In genomic region chr15:74410502-74410901, GRCh38 we compare ENCODE assay signal across 18 cellular contexts. TPM values are rescaled to one million over a fixed set of nuclear protein-coding genes. Genes with fewer than 3 reads are reported as not detected.
DNase-seq lines count a peak whose midpoint lies in the region; TF ChIP-seq lines count a peak whose summit lies in the region.
"Had no signal": no experiment of that assay in that cellular context is flagged by ENCODE, and none has a peak within 500 bp of the region (broad histone marks: within the 10 kb centered on the region; RNA-seq: fewer than 3 reads in every experiment).

No MANE protein-coding gene starts in this region.

- H3K9me3 Mint-ChIP-seq in activated T-cell treated with anti-CD3 and anti-CD28 coated beads, Interleukin-2, amount 50 U/mL, for 24 hours: no peaks in the 10 kb centered on the region
- H3K9me3 Mint-ChIP-seq in HFFc6: no peaks in the 10 kb centered on the region
- H3K9me3 Mint-ChIP-seq: CD4-positive, alpha-beta T cell; H9; IgD-negative memory B cell had no signal

- H2BK15ac ChIP-seq in neuronal stem cell (ENCODE audit: low read length): no peak overlapping the region

- H3K9me3 ChIP-seq in neuronal stem cell (replicated peaks in 1 of 2; ENCODE audit: control insufficient read depth in 2 of 2, insufficient read depth in 1 of 2, low read depth in 1 of 2, low read length in 2 of 2): no peaks in the 10 kb centered on the region
- H3K9me3 ChIP-seq: A549, Caco-2 had no signal

- peaks cover 39% of the 10 kb centered on the region for H3K4me1 Mint-ChIP-seq in activated T-cell treated with anti-CD3 and anti-CD28 coated beads, Interleukin-2, amount 50 U/mL, for 24 hours (ENCODE audit: low read depth)
- peaks cover 72% of the 10 kb centered on the region for H3K4me1 Mint-ChIP-seq in HFFc6 (ENCODE audit: low read depth)

- no peak overlapping the region for H3K14ac ChIP-seq in neuronal stem cell (ENCODE audit: low read length)

- H3K4me1 ChIP-seq in neuronal stem cell (ENCODE audit: control insufficient read depth in 2 of 2, insufficient read depth in 1 of 2, low read depth in 1 of 2, low read length in 2 of 2): peaks cover 15 to 17% of the 10 kb centered on the region in 2 donors
- H3K4me1 ChIP-seq: Caco-2 had no signal

- no peak overlapping the region for H3K9ac ChIP-seq in neuronal stem cell (ENCODE audit: low read depth, low read length, poor library complexity)

- no peaks in the 10 kb centered on the region for H3K27me3 ChIP-seq in neuronal stem cell (ENCODE audit: control insufficient read depth in 3 of 3, insufficient read depth in 3 of 3, low read depth in 1 of 3, low read length in 3 of 3)

- H3K27ac ChIP-seq in angular gyrus (ENCODE audit: low read depth, low read length) (peak overlapping the region; percentile 63), neuronal stem cell (replicated peaks; ENCODE audit: low read length) (no peak overlapping the region)
- H3K27ac ChIP-seq: 22Rv1, A549, C4-2B had no signal

- no peak overlapping the region for H2AFZ ChIP-seq in neuronal stem cell (ENCODE audit: low read length)

- WGBS in neuronal stem cell (ENCODE audit: extremely low coverage in 2 of 2, insufficient read length in 2 of 2, insufficient replicate concordance in 1 of 2), 2 donors: no CpG with 5 or more reads among the region's 18 CpGs

- H3K27ac Mint-ChIP-seq in activated T-cell treated with anti-CD3 and anti-CD28 coated beads, Interleukin-2, amount 50 U/mL, for 24 hours: peak overlapping the region; percentile 71
- H3K27ac Mint-ChIP-seq in HFFc6: peak overlapping the region; percentile 52; the same call in 1 of the 2 replicates
- H3K27ac Mint-ChIP-seq: CD4-positive, alpha-beta T cell; H9 had no signal

- H3K4ac ChIP-seq in neuronal stem cell (ENCODE audit: low read length): no peak overlapping the region

- H3K36me3 Mint-ChIP-seq in activated T-cell treated with anti-CD3 and anti-CD28 coated beads, Interleukin-2, amount 50 U/mL, for 24 hours (ENCODE audit: low read depth): peaks cover 76% of the 10 kb centered on the region
- H3K36me3 Mint-ChIP-seq in HFFc6 (ENCODE audit: low read depth): peaks cover 36% of the 10 kb centered on the region

- no peak overlapping the region for H2BK5ac ChIP-seq in neuronal stem cell (ENCODE audit: low read length)

- no peaks in the 10 kb centered on the region for H3K27me3 Mint-ChIP-seq in activated T-cell treated with anti-CD3 and anti-CD28 coated beads, Interleukin-2, amount 50 U/mL, for 24 hours
- peaks cover 7% of the 10 kb centered on the region for H3K27me3 Mint-ChIP-seq in HFFc6 (ENCODE audit: insufficient read depth)
- H3K27me3 Mint-ChIP-seq: CD4-positive, alpha-beta T cell; IgD-negative memory B cell had no signal

- no peak overlapping the region for H2BK120ac ChIP-seq in neuronal stem cell (ENCODE audit: low read depth, low read length)

- H4K91ac ChIP-seq in neuronal stem cell (ENCODE audit: low read depth, low read length, poor library complexity): no peak overlapping the region

- H4K8ac ChIP-seq in neuronal stem cell (ENCODE audit: low read depth, low read length): no peak overlapping the region

- no peak overlapping the region for H3K4me2 ChIP-seq in neuronal stem cell (ENCODE audit: insufficient read depth, low read length, poor library complexity, severe bottlenecking)
- H3K4me2 ChIP-seq: A549 had no signal

- TF ChIP-seq CTCF in HFFc6 (IDR thresholded peaks at IDR 0.05): no peak

- H3K4me3 ChIP-seq in neuronal stem cell (ENCODE audit: low read length in 2 of 2): no peak overlapping the region
- H3K4me3 ChIP-seq: A549 had no signal

- H2AK5ac ChIP-seq in neuronal stem cell (ENCODE audit: low read depth, low read length): no peak overlapping the region

- H3K23ac ChIP-seq in neuronal stem cell (ENCODE audit: low read depth, low read length, poor library complexity): peak overlapping the region; percentile 56

- no peaks in the 10 kb centered on the region for H3K79me1 ChIP-seq in neuronal stem cell (ENCODE audit: low read depth, low read length)

- no peak for DNase-seq in activated T-cell treated with anti-CD3 and anti-CD28 coated beads, Interleukin-2, amount 50 U/mL, for 24 hours
- no peak for DNase-seq in activated T-cell treated with anti-CD3 and anti-CD28 coated beads, Interleukin-2, amount 50 U/mL, for 48 hours
- no peak for DNase-seq in HFFc6
- no peak for DNase-seq in neuronal stem cell (ENCODE audit: low spot score)
- no peak for DNase-seq in NCI-H2227 treated with DMSO at 0.1 percent for 48 hours (lab: John Stamatoyannopoulos, UW)
- no peak for DNase-seq in HuH-7 (ENCODE audit: low spot score)
- no peak for DNase-seq in H4 (ENCODE audit: low spot score)
- DNase-seq: AML-193; Caco-2; CD4-positive, alpha-beta T cell; GOT3; H9 had no signal

- no peak overlapping the region for H3K18ac ChIP-seq in neuronal stem cell (ENCODE audit: low read length)

- no peak overlapping the region for H3K4me3 Mint-ChIP-seq in activated T-cell treated with anti-CD3 and anti-CD28 coated beads, Interleukin-2, amount 50 U/mL, for 24 hours
- no peak overlapping the region for H3K4me3 Mint-ChIP-seq in HFFc6
- H3K4me3 Mint-ChIP-seq: CD4-positive, alpha-beta T cell; H9; IgD-negative memory B cell had no signal

- peaks cover 3 to 9% of the 10 kb centered on the region in 2 donors for H3K36me3 ChIP-seq in neuronal stem cell (replicated peaks in 1 of 2; ENCODE audit: control insufficient read depth in 2 of 2, insufficient read depth in 2 of 2, low read length in 2 of 2)

- H2BK12ac ChIP-seq in neuronal stem cell (ENCODE audit: low read length): no peak overlapping the region

RNA-seq across cellular contexts. Expression of gene SEMA7A, which starts 23.3 kb away (rescaled TPM):
- 100 to 1,000 TPM; 115 to 196 (median 129) TPM for total RNA-seq in HFFc6 (2021; fragmentation: NEBNext Ultra II Directional; extraction: Animal tissue kit (Norgen Biotek cat#: 25700))
- 10.3 TPM for polyA plus RNA-seq in neuronal stem cell (2013, experiment 1 of 2)
- polyA plus RNA-seq in neuronal stem cell (2013, experiment 2 of 2): 10.3 TPM
- 0.53 and 0.91 TPM in 2 replicates for total RNA-seq in H4 (2014; rRNA removed; shearing (Covaris generic))

RNA-seq across cellular contexts. Expression of gene CYP11A1, which starts 43.1 kb away (rescaled TPM):
- under 1 TPM in 4 of 6 experiments, not detected in 2; 0.12 to 0.17 (median 0.14) TPM for total RNA-seq in HFFc6 (2021; fragmentation: NEBNext Ultra II Directional; extraction: Animal tissue kit (Norgen Biotek cat#: 25700))
- polyA plus RNA-seq in neuronal stem cell (2013, experiment 1 of 2): 0.77 TPM
- 0.80 TPM for polyA plus RNA-seq in neuronal stem cell (2013, experiment 2 of 2)
- total RNA-seq in H4 (2014; rRNA removed; shearing (Covaris generic)): not detected in 2 replicates
- total RNA-seq: Caco-2; CD4-positive, alpha-beta T cell; HT-29 had no signal
- polyA plus RNA-seq: IgD-negative memory B cell had no signal

RNA-seq across cellular contexts. Expression of gene UBL7, which starts 50.5 kb away (rescaled TPM):
- total RNA-seq in HFFc6 (2021; fragmentation: NEBNext Ultra II Directional; extraction: Animal tissue kit (Norgen Biotek cat#: 25700)): 10 to 100 TPM; 50.9 to 68.0 (median 60.1) TPM
- polyA plus RNA-seq in neuronal stem cell (2013, experiment 1 of 2): 45.9 TPM
- 44.1 TPM for polyA plus RNA-seq in neuronal stem cell (2013, experiment 2 of 2)
- total RNA-seq in H4 (2014; rRNA removed; shearing (Covaris generic)): 78.0 and 83.9 TPM in 2 replicates

Comparison
In these comparisons a context has a peak if more than half of its experiments do, and no peak if none do; other contexts are left out.
1. RNA of gene SEMA7A, which starts 23.3 kb away (total RNA-seq): 115 to 196 TPM in HFFc6; 0.53 to 0.91 TPM in H4; every median in the first group is over 10 times any median in the second.